15 cellular contexts compared by ENCODE assay signal in the genomic region with DNA sequence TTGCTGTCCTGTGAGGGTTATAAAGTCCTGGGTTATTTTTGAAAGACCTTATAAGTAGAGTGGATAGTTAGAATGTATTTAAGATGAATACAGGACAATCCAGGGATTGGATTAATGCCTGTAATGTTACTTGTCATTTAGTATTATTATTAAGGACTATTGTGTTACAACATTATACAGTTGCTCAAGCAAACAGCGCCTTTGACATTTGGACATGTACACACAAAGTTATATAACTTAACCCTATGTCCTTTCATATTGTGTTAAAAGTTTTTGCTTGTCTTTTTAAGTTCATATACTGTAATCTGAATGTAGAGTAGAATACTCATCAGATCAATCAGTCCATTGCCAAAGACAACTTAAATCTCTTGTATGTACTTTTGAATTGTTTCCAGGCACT. TPM values are rescaled to one million over a fixed set of nuclear protein-coding genes. Genes with fewer than 3 reads are reported as not detected.
A peak's percentile ranks its signal among the peaks of the same experiment; 100 is the strongest.
DNase-seq lines count a peak whose midpoint lies in the region; ATAC-seq and TF ChIP-seq lines count a peak whose summit lies in the region.
"Had no signal": no experiment of that assay in that cellular context is flagged by ENCODE, and none has a peak within 500 bp of the region (broad histone marks: within the 10 kb centered on the region; RNA-seq: fewer than 3 reads in every experiment).

No MANE protein-coding gene starts in this region.

- in situ Hi-C loops in HAP-1 (cut with MboI; ENCODE audit: low sequenced_read_pairs): no loop called here

- peaks cover 25% of the 10 kb centered on the region for H3K4me1 Mint-ChIP-seq in Calu3 (ENCODE audit: low read depth, unreplicated experiment)
- peaks cover 17% of the 10 kb centered on the region for H3K4me1 Mint-ChIP-seq in progenitor cell of endocrine pancreas (ENCODE audit: low read depth)

- WGBS in gastroesophageal sphincter (ENCODE audit: low coverage in 1 of 2), 2 donors: 44 to 59% methylated on average over 1 of the region's 1 CpG

- H3K27ac Mint-ChIP-seq in Calu3 (ENCODE audit: unreplicated experiment) (no peak overlapping the region), progenitor cell of endocrine pancreas (no peak overlapping the region)
- H3K27ac Mint-ChIP-seq: H9 had no signal

- peaks cover 23% of the 10 kb centered on the region for H3K4me1 ChIP-seq in HAP-1
- peaks cover 0 to 32% (median 0%) of the 10 kb centered on the region in 3 donors for H3K4me1 ChIP-seq in gastroesophageal sphincter

- no peak for TF ChIP-seq EP300 in gastroesophageal sphincter (IDR thresholded peaks at IDR 0.05)

- peak overlapping the region in 3 of 4 donors; percentile 89 to 90 (median 90) for H3K27ac ChIP-seq in gastroesophageal sphincter

- H3K4me3 ChIP-seq in HAP-1 (peak overlapping the region; percentile 47), gastroesophageal sphincter (no peak overlapping the region)

- H3K9me3 ChIP-seq in HAP-1: no peaks in the 10 kb centered on the region
- no peaks in the 10 kb centered on the region for H3K9me3 ChIP-seq in gastroesophageal sphincter

- no peak for ATAC-seq in gastroesophageal sphincter
- no peak for ATAC-seq in HG03135 (IDR thresholded peaks at IDR 0.05; ENCODE audit: unreplicated experiment)

- peaks cover 20% of the 10 kb centered on the region for H3K36me3 Mint-ChIP-seq in Calu3 (ENCODE audit: insufficient read depth, unreplicated experiment)
- no peaks in the 10 kb centered on the region for H3K36me3 Mint-ChIP-seq in progenitor cell of endocrine pancreas (ENCODE audit: insufficient read depth)

- CTCF ChIA-PET in Calu3 (lab: Charles Lee): no interaction called here

- H3K4me3 Mint-ChIP-seq in Calu3 (ENCODE audit: low read depth, unreplicated experiment) (peak overlapping the region; percentile 78), progenitor cell of endocrine pancreas (ENCODE audit: low read depth) (peak overlapping the region; percentile 16)
- H3K4me3 Mint-ChIP-seq: H9 had no signal

- DNase-seq in Calu3 (no peak), HAP-1 (ENCODE audit: low spot score in 2 of 2) (no peak), progenitor cell of endocrine pancreas (ENCODE audit: low spot score, unreplicated experiment) (no peak), NOMO-1 treated with dmso at 0.1 percent for 144 hours (lab: John Stamatoyannopoulos, UW; ENCODE audit: unreplicated experiment) (no peak), NOMO-1 treated with DMSO at 0.1 percent for 48 hours (lab: John Stamatoyannopoulos, UW; ENCODE audit: unreplicated experiment) (no peak)
- DNase-seq: DMS53, H9, Karpas-422, MM.1S, NCI-H1105, NCI-H187, NCI-H2171 treated with DMSO at 0.1 percent for 48 hours, NCI-H774 had no signal

- H3K36me3 ChIP-seq in HAP-1 (replicated peaks): no peaks in the 10 kb centered on the region
- no peaks in the 10 kb centered on the region for H3K36me3 ChIP-seq in gastroesophageal sphincter

- H3K9me3 Mint-ChIP-seq in Calu3 (ENCODE audit: low read depth, unreplicated experiment) (no peaks in the 10 kb centered on the region), progenitor cell of endocrine pancreas (ENCODE audit: low read depth) (no peaks in the 10 kb centered on the region)
- H3K9me3 Mint-ChIP-seq: H9 had no signal

- BruUV-seq in Calu3 (replicated peaks; lab: Mats Ljungman, UMichigan): no TSS peak

- TF ChIP-seq POLR2A in gastroesophageal sphincter (IDR thresholded peaks at IDR 0.05): no peak

- intact Hi-C loops in Calu3 (cut with micrococcal nuclease; ENCODE audit: unreplicated experiment): loop anchor here (2.0 kb wide), 1 partner anchor 62 kb away; no protein-coding TSS in a partner anchor

- TF ChIP-seq CTCF in Calu3 (IDR thresholded peaks at IDR 0.05; ENCODE audit: unreplicated experiment) (no peak), gastroesophageal sphincter (IDR thresholded peaks at IDR 0.05) (no peak), progenitor cell of endocrine pancreas (IDR thresholded peaks at IDR 0.05; ENCODE audit: unreplicated experiment) (no peak)

- H3K27me3 ChIP-seq in HAP-1 (ENCODE audit: low read depth): no peaks in the 10 kb centered on the region
- no peaks in the 10 kb centered on the region for H3K27me3 ChIP-seq in gastroesophageal sphincter

- H3K27me3 Mint-ChIP-seq in Calu3 (ENCODE audit: unreplicated experiment): no peaks in the 10 kb centered on the region
- H3K27me3 Mint-ChIP-seq in progenitor cell of endocrine pancreas: peaks cover 3% of the 10 kb centered on the region

RNA-seq across cellular contexts. Expression of a gene that starts 2.0 kb away (rescaled TPM):
- total RNA-seq in Calu3 (2022): 6.5 and 9.7 TPM in 2 replicates
- 10 to 100 TPM; 29.3 to 63.3 (median 60.6) TPM for total RNA-seq in gastroesophageal sphincter
- total RNA-seq in progenitor cell of endocrine pancreas: 8.6 and 8.9 TPM in 2 replicates
